ENCODE assay signal across 10 cellular contexts in genomic region chr5:157607371-157608161, GRCh38. TPM values are rescaled to one million over a fixed set of nuclear protein-coding genes. Genes with fewer than 3 reads are reported as not detected.
A peak's percentile ranks its signal among the peaks of the same experiment; 100 is the strongest.
DNase-seq lines count a peak whose midpoint lies in the region; FAIRE-seq and TF ChIP-seq lines count a peak whose summit lies in the region.
"Had no signal": no experiment of that assay in that cellular context is flagged by ENCODE, and none has a peak within 500 bp of the region (broad histone marks: within the 10 kb centered on the region; RNA-seq: fewer than 3 reads in every experiment).

No MANE protein-coding gene starts in this region.

- H3K9me3 ChIP-seq in AG04450 (ENCODE audit: control insufficient read depth, insufficient read depth, low read length) (no peaks in the 10 kb centered on the region), ovary (no peaks in the 10 kb centered on the region)

- POLR2A ChIA-PET in AG04450 (lab: Yijun Ruan, JAX), result interaction anchor here (0.7 to 0.8 kb wide), 3 partner anchors 9 to 59 kb away, joined by 4 to 6 read pairs (median 5); no protein-coding TSS in a partner anchor

- DNase-seq in AG04450 (ENCODE audit: low read depth, low spot score) (no peak), HCEC 1CT (peak; percentile 95), T follicular helper cell (ENCODE audit: low read depth) (peak; percentile 42), astrocyte of the spinal cord (ENCODE audit: low read depth, low spot score) (peak; percentile 57), ovary (no peak), GM12892 (ENCODE audit: insufficient read length) (no peak), coronary artery (ENCODE audit: low spot score) (no peak)
- DNase-seq in stimulated activated CD4-positive, alpha-beta T cell treated with anti-CD3 and anti-CD28 coated beads, Interleukin-15, amount 100 ng/mL, for 48 hours (ENCODE audit: low read depth in 2 of 2), result peak; percentile 52 to 60

- no peak for FAIRE-seq in GM12892 (lab: Jason Lieb, UNC)
- FAIRE-seq: G401.6 had no signal

- in situ Hi-C loops in astrocyte of the spinal cord (cut with HindIII; ENCODE audit: low sequenced_read_pairs), result no loop called here

- TF ChIP-seq CTCF in AG04450 (IDR thresholded peaks at IDR 0.05; ENCODE audit: low read depth, low read length) (no peak), astrocyte of the spinal cord (IDR thresholded peaks at IDR 0.05; ENCODE audit: low read depth, low read length) (no peak), ovary (IDR thresholded peaks at IDR 0.05) (no peak), coronary artery (IDR thresholded peaks at IDR 0.05) (no peak)

- H3K27me3 ChIP-seq in AG04450 (ENCODE audit: control insufficient read depth, insufficient read depth, low read length) (no peaks in the 10 kb centered on the region), ovary (no peaks in the 10 kb centered on the region)
- H3K27me3 ChIP-seq: cardiac muscle cell had no signal

- H3K4me1 ChIP-seq in ovary (ENCODE audit: insufficient read depth), result no peaks in the 10 kb centered on the region

- H3K27ac ChIP-seq in AG04450 (ENCODE audit: low read depth, low read length) (peak overlapping the region; percentile 80), ovary (no peak overlapping the region), coronary artery (no peak overlapping the region)
- H3K27ac ChIP-seq: cardiac muscle cell had no signal

- no peaks in the 10 kb centered on the region for H3K36me3 ChIP-seq in ovary
- H3K36me3 ChIP-seq: cardiac muscle cell had no signal

- intact Hi-C loops in ovary (cut with DNase I), result no loop called here

- CTCF ChIA-PET in AG04450 (lab: Charles Lee), result interaction anchor here (0.7 kb wide), 1 partner anchor 19 kb away, joined by 6 read pairs; no protein-coding TSS in a partner anchor

- no peak for TF ChIP-seq EP300 in ovary (IDR thresholded peaks at IDR 0.05)

- no peak for TF ChIP-seq POLR2A in ovary (IDR thresholded peaks at IDR 0.05)
- TF ChIP-seq POLR2A in GM12892 (IDR thresholded peaks at IDR 0.05; ENCODE audit: low read depth, low read length), result no peak

- WGBS in ovary, 3 donors, result 58 to 75% (median 64%) methylated on average over 7 of the region's 7 CpGs

- H3K4me3 ChIP-seq in AG04450 (ENCODE audit: low read depth, low read length) (no peak overlapping the region), astrocyte of the spinal cord (ENCODE audit: low read depth, low read length) (no peak overlapping the region), ovary (no peak overlapping the region), coronary artery (no peak overlapping the region)
- H3K4me3 ChIP-seq: cardiac muscle cell had no signal

RNA-seq across cellular contexts. Expression of gene ADAM19, which starts 32.0 kb away (rescaled TPM):
- 44.7 and 52.4 TPM in 2 replicates for polyA plus RNA-seq in AG04450 (2011; rRNA removed)
- polyA minus RNA-seq in AG04450 (2011; rRNA and poly(A)+ RNA removed), result 95.8 and 112 TPM in 2 replicates
- 10 to 100 TPM in 2 of 7 donors, 1 to 10 TPM in 5; 1.7 to 11.6 (median 3.0) TPM for total RNA-seq in ovary
- polyA plus RNA-seq in ovary, result 10 to 100 TPM in 1 of 2 donors, 1 to 10 TPM in 1; 1.6 to 10.1 TPM
- polyA plus RNA-seq in GM12892 (2012; ENCODE audit: missing spikeins), result 8.4 TPM

RNA-seq across cellular contexts. Expression of gene SOX30, which starts 44.7 kb away (rescaled TPM):
- polyA plus RNA-seq in AG04450 (2011; rRNA removed) (0.05 and 0.09 TPM in 2 replicates), ovary (under 1 TPM; 0.11 to 0.15 TPM)
- polyA minus RNA-seq in AG04450 (2011; rRNA and poly(A)+ RNA removed), result not detected in 2 replicates
- under 1 TPM in 3 of 7 donors, not detected in 4; 0.11 to 0.12 (median 0.12) TPM for total RNA-seq in ovary
- not detected for polyA plus RNA-seq in GM12892 (2012; ENCODE audit: missing spikeins)
- total RNA-seq: cardiac muscle cell had no signal
- polyA plus RNA-seq: cardiac muscle cell had no signal

Comparison
In these comparisons a context has a peak if more than half of its experiments do, and no peak if none do; other contexts are left out.
1. DNase-seq: peak in HCEC 1CT (single experiment), T follicular helper cell (single experiment), astrocyte of the spinal cord (single experiment) and stimulated activated CD4-positive, alpha-beta T cell treated with anti-CD3 and anti-CD28 coated beads, Interleukin-15, amount 100 ng/mL, for 48 hours (2 of 2); none in AG04450 (single experiment), ovary (0 of 5), GM12892 (single experiment) and coronary artery (single experiment).